In genomic region chr18:58878640-58879039, GRCh38 we compare ENCODE assay signal across 21 cellular contexts.
"Had no signal": no experiment of that assay in that cellular context is flagged by ENCODE, and none has a peak within 500 bp of the region (broad histone marks: within the 10 kb centered on the region; RNA-seq: fewer than 3 reads in every experiment).

No MANE protein-coding gene starts in this region.

- H3K4me1 Mint-ChIP-seq: stimulated activated naive CD8-positive, alpha-beta T cell treated with anti-CD3 and anti-CD28 coated beads, Interleukin-15, amount 100 ng/mL, for 72 hours had no signal

- H3K27ac ChIP-seq: coronary artery, heart left ventricle, parathyroid adenoma, spleen had no signal

- H3K9ac ChIP-seq: parathyroid adenoma had no signal

- DNase-seq: effector CD4-positive, alpha-beta T cell; heart left ventricle; hippocampal formation; left colon; left ventricle myocardium superior; mesenchymal stem cell; midbrain; naive B cell; nephron progenitor cell; spleen; stimulated activated CD4-positive, alpha-beta T cell treated with anti-CD3 and anti-CD28 coated beads, Interleukin-15, amount 100 ng/mL, for 24 hours; stimulated activated CD4-positive, alpha-beta T cell treated with anti-CD3 and anti-CD28 coated beads, Interleukin-1b, Interleukin-23, amount 100 ng/mL, for 48 hours; stimulated activated CD4-positive, alpha-beta T cell treated with anti-CD3 and anti-CD28 coated beads, Interleukin-4, amount 100 ng/mL, for 24 hours; stimulated activated naive CD8-positive, alpha-beta T cell treated with anti-CD3 and anti-CD28 coated beads, Interleukin-15, amount 100 ng/mL, for 72 hours had no signal

- H3K9me3 ChIP-seq: heart left ventricle, spleen had no signal

- H2AFZ ChIP-seq: parathyroid adenoma had no signal

- H3K4me1 ChIP-seq: parathyroid adenoma had no signal

- H3K27me3 Mint-ChIP-seq: stimulated activated memory B cell treated with anti-CD40 and anti-IgM and Interleukin-4, amounts not matched to agents 10 μg/mL and 1 μg/mL and 100 μg/mL, for 72 hours; type B pancreatic cell had no signal

- H3K27me3 ChIP-seq: heart left ventricle, spleen had no signal

- H3K9me3 Mint-ChIP-seq: naive B cell; stimulated activated memory B cell treated with anti-CD40 and anti-IgM and Interleukin-4, amounts not matched to agents 10 μg/mL and 1 μg/mL and 100 μg/mL, for 72 hours; stimulated activated naive CD8-positive, alpha-beta T cell treated with anti-CD3 and anti-CD28 coated beads, Interleukin-15, amount 100 ng/mL, for 72 hours; type B pancreatic cell had no signal

- H3K4me3 ChIP-seq: coronary artery, heart left ventricle, lung, spleen had no signal

- H3K4me3 Mint-ChIP-seq: naive B cell; nephron progenitor cell; stimulated activated memory B cell treated with anti-CD40 and anti-IgM and Interleukin-4, amounts not matched to agents 10 μg/mL and 1 μg/mL and 100 μg/mL, for 72 hours; stimulated activated naive CD8-positive, alpha-beta T cell treated with anti-CD3 and anti-CD28 coated beads, Interleukin-15, amount 100 ng/mL, for 72 hours; type B pancreatic cell had no signal

- ATAC-seq: esophagus mucosa; heart left ventricle; left colon; left ventricle myocardium superior; sciatic nerve; stimulated activated memory B cell treated with anti-CD40 and anti-IgM and Interleukin-4, amounts not matched to agents 10 μg/mL and 1 μg/mL and 100 μg/mL, for 72 hours; stimulated activated naive CD8-positive, alpha-beta T cell treated with anti-CD3 and anti-CD28 coated beads, Interleukin-15, amount 100 ng/mL, for 72 hours had no signal

- H3K27ac Mint-ChIP-seq: nephron progenitor cell; stimulated activated memory B cell treated with anti-CD40 and anti-IgM and Interleukin-4, amounts not matched to agents 10 μg/mL and 1 μg/mL and 100 μg/mL, for 72 hours; stimulated activated naive CD8-positive, alpha-beta T cell treated with anti-CD3 and anti-CD28 coated beads, Interleukin-15, amount 100 ng/mL, for 72 hours; type B pancreatic cell had no signal
